Comparison of ENCODE assay signal across 9 cellular contexts in the genomic region with DNA sequence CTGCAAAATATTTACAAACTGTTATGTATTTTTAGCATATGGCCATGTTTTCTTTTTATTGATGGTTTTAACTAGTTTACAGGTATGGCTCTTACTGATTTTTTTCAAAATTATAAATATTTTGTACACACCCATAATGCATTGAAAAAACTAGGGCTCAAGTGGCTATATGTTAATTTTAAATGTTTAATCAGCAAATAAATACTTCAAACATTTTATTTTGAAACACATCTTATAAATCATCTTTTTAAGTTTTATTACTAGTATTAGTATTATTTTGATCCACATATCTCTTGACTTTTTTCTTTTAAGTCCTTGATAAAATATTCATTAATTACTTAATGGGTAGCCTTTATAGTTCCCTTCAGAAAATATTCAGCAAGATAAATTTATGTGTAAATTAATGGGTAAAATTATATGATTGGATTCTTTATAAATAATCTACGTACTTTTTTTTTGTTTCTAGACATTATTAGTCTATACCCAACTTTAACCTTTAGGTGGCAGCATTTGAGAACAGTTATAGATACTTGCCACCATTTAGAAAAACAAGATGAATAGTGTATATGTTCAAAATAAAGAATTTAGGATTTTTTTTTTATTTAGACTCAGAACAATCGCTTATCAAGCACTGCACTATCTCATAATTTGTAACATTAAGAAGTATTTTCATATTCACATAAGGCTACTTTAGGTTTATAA.
DNase-seq lines count a peak whose midpoint lies in the region; ATAC-seq and TF ChIP-seq lines count a peak whose summit lies in the region.
"Had no signal": no experiment of that assay in that cellular context is flagged by ENCODE, and none has a peak within 500 bp of the region (broad histone marks: within the 10 kb centered on the region; RNA-seq: fewer than 3 reads in every experiment).

No MANE protein-coding gene starts in this region.

- no peaks in the 10 kb centered on the region for H3K9me3 Mint-ChIP-seq in stimulated activated memory B cell treated with anti-CD40 and anti-IgM and Interleukin-4, amounts not matched to agents 10 μg/mL and 1 μg/mL and 100 μg/mL, for 72 hours

- no peaks in the 10 kb centered on the region for H3K36me3 Mint-ChIP-seq in stimulated activated memory B cell treated with anti-CD40 and anti-IgM and Interleukin-4, amounts not matched to agents 10 μg/mL and 1 μg/mL and 100 μg/mL, for 72 hours
- H3K36me3 Mint-ChIP-seq: CD4-positive, CD25-positive, alpha-beta regulatory T cell had no signal

- H3K4me1 Mint-ChIP-seq in stimulated activated memory B cell treated with anti-CD40 and anti-IgM and Interleukin-4, amounts not matched to agents 10 μg/mL and 1 μg/mL and 100 μg/mL, for 72 hours = no peaks in the 10 kb centered on the region
- H3K4me1 Mint-ChIP-seq: CD4-positive, CD25-positive, alpha-beta regulatory T cell had no signal

- no peak overlapping the region for H3K27ac Mint-ChIP-seq in stimulated activated memory B cell treated with anti-CD40 and anti-IgM and Interleukin-4, amounts not matched to agents 10 μg/mL and 1 μg/mL and 100 μg/mL, for 72 hours
- H3K27ac Mint-ChIP-seq: CD4-positive, CD25-positive, alpha-beta regulatory T cell had no signal

- DNase-seq in NCI-H2107 treated with DMSO at 0.1 percent for 48 hours (lab: John Stamatoyannopoulos, UW; ENCODE audit: unreplicated experiment) (peak; percentile 37), NCI-H2107 (lab: John Stamatoyannopoulos, UW) (no peak), SHP77 treated with DMSO at 0.1 percent for 48 hours (lab: John Stamatoyannopoulos, UW) (peak; percentile 13), kidney epithelial cell (ENCODE audit: low read depth) (no peak), islet precursor cell (no peak)

- H3K4me3 ChIP-seq in kidney epithelial cell (ENCODE audit: low read depth, low read length) = no peak overlapping the region

- H3K27me3 Mint-ChIP-seq in stimulated activated memory B cell treated with anti-CD40 and anti-IgM and Interleukin-4, amounts not matched to agents 10 μg/mL and 1 μg/mL and 100 μg/mL, for 72 hours = no peaks in the 10 kb centered on the region
- H3K27me3 Mint-ChIP-seq: CD4-positive, CD25-positive, alpha-beta regulatory T cell had no signal

- H3K27me3 ChIP-seq in kidney epithelial cell (ENCODE audit: control insufficient read depth, insufficient read depth, low read length) = no peaks in the 10 kb centered on the region

- peak; percentile 34 for TF ChIP-seq CTCF in kidney epithelial cell (IDR thresholded peaks at IDR 0.05; ENCODE audit: insufficient read depth, low read length, poor library complexity, severe bottlenecking)

- H3K36me3 ChIP-seq in kidney epithelial cell (ENCODE audit: control insufficient read depth, insufficient read depth, low read length) = no peaks in the 10 kb centered on the region

- no peak overlapping the region for H3K4me3 Mint-ChIP-seq in stimulated activated memory B cell treated with anti-CD40 and anti-IgM and Interleukin-4, amounts not matched to agents 10 μg/mL and 1 μg/mL and 100 μg/mL, for 72 hours
- H3K4me3 Mint-ChIP-seq: CD4-positive, CD25-positive, alpha-beta regulatory T cell had no signal

- ATAC-seq in HG03565 (IDR thresholded peaks at IDR 0.05; ENCODE audit: unreplicated experiment) (peak; percentile 75), HG03108 (IDR thresholded peaks at IDR 0.05; ENCODE audit: unreplicated experiment) (no peak)
- ATAC-seq in stimulated activated memory B cell treated with anti-CD40 and anti-IgM and Interleukin-4, amounts not matched to agents 10 μg/mL and 1 μg/mL and 100 μg/mL, for 72 hours = no peak

Comparison
In these comparisons a context has a peak if more than half of its experiments do, and no peak if none do; other contexts are left out.
1. DNase-seq: peak in NCI-H2107 treated with DMSO at 0.1 percent for 48 hours (single experiment) and SHP77 treated with DMSO at 0.1 percent for 48 hours (single experiment); none in NCI-H2107 (single experiment), kidney epithelial cell (single experiment) and islet precursor cell (single experiment).